Comparison of ENCODE assay signal across 17 cellular contexts in genomic region chr1:39965051-39965450, GRCh38. TPM values are rescaled to one million over a fixed set of nuclear protein-coding genes. Genes with fewer than 3 reads are reported as not detected.
DNase-seq lines count a peak whose midpoint lies in the region; ATAC-seq, FAIRE-seq and TF ChIP-seq lines count a peak whose summit lies in the region.
"Had no signal": no experiment of that assay in that cellular context is flagged by ENCODE, and none has a peak within 500 bp of the region (broad histone marks: within the 10 kb centered on the region; RNA-seq: fewer than 3 reads in every experiment).

No MANE protein-coding gene starts in this region.

- H3K9me3 ChIP-seq in lower lobe of right lung (no peaks in the 10 kb centered on the region), spleen (no peaks in the 10 kb centered on the region), MM.1S (replicated peaks; ENCODE audit: insufficient read depth, low read length) (no peaks in the 10 kb centered on the region)
- H3K9me3 ChIP-seq: A549, BLaER1 had no signal

- no peaks in the 10 kb centered on the region for H3F3A ChIP-seq in MM.1S (ENCODE audit: insufficient read depth, low read length)

- H3K79me2 ChIP-seq in MM.1S (ENCODE audit: low read length): peaks cover 5% of the 10 kb centered on the region; the same call in 1 of the 2 replicates

- WGBS in spleen, 5 donors: 61 to 91% (median 69%) methylated on average over 9 of the region's 9 CpGs

- no peak for ATAC-seq in lower lobe of right lung
- ATAC-seq: A549, GM12878, K562 had no signal

- H3K9ac ChIP-seq in MM.1S (ENCODE audit: low read length): no peak overlapping the region
- H3K9ac ChIP-seq: BLaER1 had no signal

- H3K36me3 ChIP-seq in lower lobe of right lung: peaks cover 50% of the 10 kb centered on the region
- peaks cover 0 to 44% (median 0%) of the 10 kb centered on the region in 6 donors for H3K36me3 ChIP-seq in spleen
- H3K36me3 ChIP-seq in MM.1S (replicated peaks; ENCODE audit: insufficient read depth, low read length): no peaks in the 10 kb centered on the region

- H4K20me1 ChIP-seq in MM.1S (ENCODE audit: insufficient read depth, low read length): no peaks in the 10 kb centered on the region
- H4K20me1 ChIP-seq: BLaER1 had no signal

- H3K9me2 ChIP-seq in MM.1S (replicated peaks; ENCODE audit: insufficient read depth, low read length): no peaks in the 10 kb centered on the region

- DNase-seq in CD1c-positive myeloid dendritic cell (ENCODE audit: extremely low spot score): peak; percentile 41
- peak; percentile 33 to 46 for DNase-seq in HL-60 (ENCODE audit: low read depth in 1 of 2, low spot score in 1 of 2)
- DNase-seq in lower lobe of right lung: peak; percentile 62
- DNase-seq in spleen: peak; percentile 81
- no peak for DNase-seq in kidney tubule cell (ENCODE audit: low spot score)
- no peak for DNase-seq in GM19239 (ENCODE audit: insufficient read length, low spot score)
- no peak for DNase-seq in MM.1S
- DNase-seq: AML-193; CD4-positive, alpha-beta memory T cell; DMS79; GOT3; HCEC 1CT had no signal

- no peak for FAIRE-seq in GM19239 (lab: Jason Lieb, UNC)
- FAIRE-seq: A549, GM12878, GM18507 had no signal

- no peak overlapping the region for H2AFZ ChIP-seq in MM.1S (ENCODE audit: low read length)

- H3K4me3 ChIP-seq in HL-60 (replicated peaks; ENCODE audit: insufficient read depth, low read length) (no peak overlapping the region), lower lobe of right lung (no peak overlapping the region), spleen (no peak overlapping the region), MM.1S (ENCODE audit: low read length) (no peak overlapping the region)
- H3K4me3 ChIP-seq: A549, BLaER1, GM12878, K562 had no signal

- H3K27me3 ChIP-seq in HL-60 (ENCODE audit: insufficient read depth, poor library complexity, severe bottlenecking) (no peaks in the 10 kb centered on the region), lower lobe of right lung (ENCODE audit: low read depth) (no peaks in the 10 kb centered on the region), spleen (replicated peaks in 1 of 7) (no peaks in the 10 kb centered on the region), MM.1S (replicated peaks; ENCODE audit: insufficient read depth, low read length) (no peaks in the 10 kb centered on the region)
- H3K27me3 ChIP-seq: BLaER1 had no signal

- H3K4me2 ChIP-seq in MM.1S (ENCODE audit: low read depth, low read length): no peak overlapping the region
- H3K4me2 ChIP-seq: A549, BLaER1 had no signal

- intact Hi-C loops in lower lobe of right lung (cut with DNase I): no loop called here
- intact Hi-C loops in spleen (cut with DNase I; ENCODE audit: low total_unique reads): no loop called here

- peaks cover 35% of the 10 kb centered on the region for H3K4me1 ChIP-seq in lower lobe of right lung
- H3K4me1 ChIP-seq in spleen: peaks cover 0 to 38% (median 12%) of the 10 kb centered on the region in 6 donors
- peaks cover 10% of the 10 kb centered on the region for H3K4me1 ChIP-seq in MM.1S (ENCODE audit: low read length)
- H3K4me1 ChIP-seq: A549 had no signal

- TF ChIP-seq POLR2A in spleen (IDR thresholded peaks at IDR 0.05): no peak

- no peak overlapping the region for H3K27ac ChIP-seq in HL-60 (replicated peaks)
- no peak overlapping the region for H3K27ac ChIP-seq in lower lobe of right lung
- H3K27ac ChIP-seq in spleen: no peak overlapping the region
- H3K27ac ChIP-seq in MM.1S (ENCODE audit: low read length): no peak overlapping the region
- H3K27ac ChIP-seq: A549, BLaER1 had no signal

- TF ChIP-seq CTCF in HL-60 (IDR thresholded peaks at IDR 0.05; ENCODE audit: insufficient read depth, low read length) (no peak), lower lobe of right lung (IDR thresholded peaks at IDR 0.05) (no peak), spleen (IDR thresholded peaks at IDR 0.05 in 8 of 11, conservative IDR thresholded peaks at IDR 0.05 in 3 of 11) (no peak), MM.1S (IDR thresholded peaks at IDR 0.05; ENCODE audit: low read length) (no peak)

RNA-seq across cellular contexts. Expression of gene MFSD2A, which starts 10.1 kb away (rescaled TPM):
- total RNA-seq in lower lobe of right lung (110 TPM), spleen (1 to 10 TPM in 6 of 7 donors, under 1 TPM in 1; 0.88 to 7.1 (median 4.2) TPM)
- 1 to 10 TPM; 1.8 to 4.1 (median 2.2) TPM for polyA plus RNA-seq in spleen

Comparison
In these comparisons a context has a peak if more than half of its experiments do, and no peak if none do; other contexts are left out.
1. DNase-seq: peak in CD1c-positive myeloid dendritic cell (single experiment), HL-60 (2 of 2), lower lobe of right lung (single experiment) and spleen (single experiment); none in kidney tubule cell (single experiment), GM19239 (single experiment) and MM.1S (single experiment).
2. RNA of gene MFSD2A, which starts 10.1 kb away (total RNA-seq): 110 TPM in lower lobe of right lung (single experiment); 0.88 to 7.1 TPM in spleen; every median in the first group is over 10 times any median in the second.